In genomic region chr20:45857836-45858250, GRCh38 we compare ENCODE assay signal across 1 cellular context.
TF ChIP-seq lines count a peak whose summit lies in the region.

No MANE protein-coding gene starts in this region.

TF ChIP-seq in WTC11, 78 proteins besides CTCF, POLR2A, EP300 and RAD21 (continued from another document):
- no peak for TF ChIP-seq AFF4 (CRISPR knock-in tag; IDR thresholded peaks at IDR 0.05; ENCODE audit: borderline replicate concordance)
- no peak for TF ChIP-seq MYBL2 (CRISPR knock-in tag; IDR thresholded peaks at IDR 0.05)
